ENCODE assay signal across 8 cellular contexts in genomic region chr4:186724861-186725419, GRCh38. TPM values are rescaled to one million over a fixed set of nuclear protein-coding genes. Genes with fewer than 3 reads are reported as not detected.
DNase-seq lines count a peak whose midpoint lies in the region; ATAC-seq and TF ChIP-seq lines count a peak whose summit lies in the region.

No MANE protein-coding gene starts in this region.

- TF ChIP-seq EP300 in transverse colon (IDR thresholded peaks at IDR 0.05; ENCODE audit: low read depth): no peak

- no peak for TF ChIP-seq CTCF in transverse colon (IDR thresholded peaks at IDR 0.05)

- H3K27ac ChIP-seq in transverse colon: peak overlapping the region; percentile 94 to 97 (median 96)

- H3K4me3 ChIP-seq in transverse colon: peak overlapping the region; percentile 69 to 96 (median 80)

- DNase-seq in activated T-cell treated with anti-CD3 and anti-CD28 coated beads, Interleukin-2, amount 50 U/mL, for 72 hours: no peak
- no peak for DNase-seq in activated T-cell treated with anti-CD3 and anti-CD28 coated beads, Interleukin-2, amount 50 U/mL, for 24 hours
- no peak for DNase-seq in activated T-helper 2 cell treated with anti-CD3 and anti-CD28 coated beads, Interferon-gamma antibody, Interleukin-2, Interleukin-4, amounts not matched to agents 10 μg/mL and 5 μg/mL and 100 μg/mL, durations not matched to agents 14 hours and 24 hours and 36 hours (ENCODE audit: low spot score)
- DNase-seq in kidney tubule cell (ENCODE audit: low spot score): peak; percentile 63
- no peak for DNase-seq in transverse colon
- no peak for DNase-seq in activated gamma-delta T cell (lab: John Stamatoyannopoulos, UW)

- no peak for TF ChIP-seq POLR2A in transverse colon (IDR thresholded peaks at IDR 0.05)

- peaks cover 13% of the 10 kb centered on the region for H3K27me3 ChIP-seq in transverse colon

- no peaks in the 10 kb centered on the region for H3K36me3 Mint-ChIP-seq in activated T-cell treated with anti-CD3 and anti-CD28 coated beads, Interleukin-2, amount 50 U/mL, for 72 hours (ENCODE audit: insufficient read depth in 2 of 2)
- no peaks in the 10 kb centered on the region for H3K36me3 Mint-ChIP-seq in activated T-cell treated with anti-CD3 and anti-CD28 coated beads, Interleukin-2, amount 50 U/mL, for 24 hours (ENCODE audit: low read depth)
- H3K36me3 Mint-ChIP-seq in activated T-helper 2 cell treated with anti-CD3 and anti-CD28 coated beads, Interferon-gamma antibody, Interleukin-2, Interleukin-4, amounts not matched to agents 10 μg/mL and 5 μg/mL and 100 μg/mL, durations not matched to agents 14 hours and 24 hours and 36 hours (ENCODE audit: low read depth): no peaks in the 10 kb centered on the region

- H3K4me3 Mint-ChIP-seq in activated T-cell treated with anti-CD3 and anti-CD28 coated beads, Interleukin-2, amount 50 U/mL, for 72 hours: peak overlapping the region; percentile 34 to 49
- H3K4me3 Mint-ChIP-seq in activated T-cell treated with anti-CD3 and anti-CD28 coated beads, Interleukin-2, amount 50 U/mL, for 24 hours: no peak overlapping the region
- peak overlapping the region; percentile 17 for H3K4me3 Mint-ChIP-seq in activated T-helper 2 cell treated with anti-CD3 and anti-CD28 coated beads, Interferon-gamma antibody, Interleukin-2, Interleukin-4, amounts not matched to agents 10 μg/mL and 5 μg/mL and 100 μg/mL, durations not matched to agents 14 hours and 24 hours and 36 hours (ENCODE audit: low read depth)

- intact Hi-C loops in activated T-helper 2 cell treated with anti-CD3 and anti-CD28 coated beads, Interferon-gamma antibody, Interleukin-2, Interleukin-4, amounts not matched to agents 10 μg/mL and 5 μg/mL and 100 μg/mL, durations not matched to agents 14 hours and 24 hours and 36 hours (cut with micrococcal nuclease): loop anchor here (5.0 kb wide), 1 partner anchor 1708 kb away; the partner anchor contains the start of gene HELT
- intact Hi-C loops in transverse colon (cut with DNase I; ENCODE audit: low total_unique reads): loop anchor here (5.0 kb wide), 1 partner anchor 48 kb away; no protein-coding TSS in a partner anchor

- whole genome bisulfite sequencing in transverse colon (ENCODE audit: low coverage in 1 of 2), 2 donors: 2 to 7% methylated on average over 7 to 18 of the region's 18 CpGs

- in situ Hi-C loops in transverse colon (cut with MboI; ENCODE audit: low pct_ligation_motif_present in 1 of 4, low pct_unique_long_range_greater_than_20kb in 1 of 4, low sequenced_read_pairs in 3 of 4): loop anchor here (25.0 kb wide), 1 partner anchor 212 kb away; no protein-coding TSS in a partner anchor

- H3K4me1 Mint-ChIP-seq in activated T-cell treated with anti-CD3 and anti-CD28 coated beads, Interleukin-2, amount 50 U/mL, for 72 hours (ENCODE audit: low read depth): peaks cover 12% of the 10 kb centered on the region
- H3K4me1 Mint-ChIP-seq in activated T-cell treated with anti-CD3 and anti-CD28 coated beads, Interleukin-2, amount 50 U/mL, for 24 hours (ENCODE audit: low read depth): peaks cover 21% of the 10 kb centered on the region
- no peaks in the 10 kb centered on the region for H3K4me1 Mint-ChIP-seq in activated T-helper 2 cell treated with anti-CD3 and anti-CD28 coated beads, Interferon-gamma antibody, Interleukin-2, Interleukin-4, amounts not matched to agents 10 μg/mL and 5 μg/mL and 100 μg/mL, durations not matched to agents 14 hours and 24 hours and 36 hours (ENCODE audit: low read depth)

- no peaks in the 10 kb centered on the region for H3K9me3 Mint-ChIP-seq in activated T-cell treated with anti-CD3 and anti-CD28 coated beads, Interleukin-2, amount 50 U/mL, for 72 hours
- peaks cover 5% of the 10 kb centered on the region for H3K9me3 Mint-ChIP-seq in activated T-cell treated with anti-CD3 and anti-CD28 coated beads, Interleukin-2, amount 50 U/mL, for 24 hours
- H3K9me3 Mint-ChIP-seq in activated T-helper 2 cell treated with anti-CD3 and anti-CD28 coated beads, Interferon-gamma antibody, Interleukin-2, Interleukin-4, amounts not matched to agents 10 μg/mL and 5 μg/mL and 100 μg/mL, durations not matched to agents 14 hours and 24 hours and 36 hours: peaks cover 4% of the 10 kb centered on the region

- H3K9me3 ChIP-seq in transverse colon: peaks cover 0 to 4% of the 10 kb centered on the region in 2 donors

- peaks cover 49% of the 10 kb centered on the region for H3K27me3 Mint-ChIP-seq in activated T-cell treated with anti-CD3 and anti-CD28 coated beads, Interleukin-2, amount 50 U/mL, for 72 hours (ENCODE audit: low read depth)
- H3K27me3 Mint-ChIP-seq in activated T-cell treated with anti-CD3 and anti-CD28 coated beads, Interleukin-2, amount 50 U/mL, for 24 hours: peaks cover 72% of the 10 kb centered on the region
- peaks cover 52% of the 10 kb centered on the region for H3K27me3 Mint-ChIP-seq in activated T-helper 2 cell treated with anti-CD3 and anti-CD28 coated beads, Interferon-gamma antibody, Interleukin-2, Interleukin-4, amounts not matched to agents 10 μg/mL and 5 μg/mL and 100 μg/mL, durations not matched to agents 14 hours and 24 hours and 36 hours (ENCODE audit: low read depth)

- H3K4me1 ChIP-seq in transverse colon: peaks cover 0 to 30% (median 12%) of the 10 kb centered on the region in 4 donors

- no peak for ATAC-seq in activated T-cell treated with anti-CD3 and anti-CD28 coated beads, Interleukin-2, amount 50 U/mL, for 72 hours (replicated peaks in 1 of 2)
- ATAC-seq in HG02642 (IDR thresholded peaks at IDR 0.05; ENCODE audit: poor library complexity, unreplicated experiment) (no peak), GM18502 (IDR thresholded peaks at IDR 0.05; ENCODE audit: poor library complexity, unreplicated experiment) (no peak)

- H3K36me3 ChIP-seq in transverse colon: no peaks in the 10 kb centered on the region

- no peak overlapping the region for H3K27ac Mint-ChIP-seq in activated T-cell treated with anti-CD3 and anti-CD28 coated beads, Interleukin-2, amount 50 U/mL, for 72 hours
- H3K27ac Mint-ChIP-seq in activated T-cell treated with anti-CD3 and anti-CD28 coated beads, Interleukin-2, amount 50 U/mL, for 24 hours: no peak overlapping the region
- H3K27ac Mint-ChIP-seq in activated T-helper 2 cell treated with anti-CD3 and anti-CD28 coated beads, Interferon-gamma antibody, Interleukin-2, Interleukin-4, amounts not matched to agents 10 μg/mL and 5 μg/mL and 100 μg/mL, durations not matched to agents 14 hours and 24 hours and 36 hours: no peak overlapping the region

RNA-seq across cellular contexts. Expression of gene FAT1, which starts 1.3 kb away (rescaled TPM):
- under 1 TPM; 0.07 to 0.36 TPM for total RNA-seq in activated T-cell treated with anti-CD3 and anti-CD28 coated beads, Interleukin-2, amount 50 U/mL, for 72 hours
- total RNA-seq in activated T-helper 2 cell treated with anti-CD3 and anti-CD28 coated beads, Interferon-gamma antibody, Interleukin-2, Interleukin-4, amounts not matched to agents 10 μg/mL and 5 μg/mL and 100 μg/mL, durations not matched to agents 14 hours and 24 hours and 36 hours: 0.05 TPM in 2 replicates
- 100 to 1,000 TPM; 321 to 477 (median 380) TPM for total RNA-seq in transverse colon

Comparison
In these comparisons a context has a peak if more than half of its experiments do, and no peak if none do; other contexts are left out.
1. RNA of gene FAT1, which starts 1.3 kb away (total RNA-seq): 321 to 477 TPM in transverse colon; 0.07 to 0.36 TPM in activated T-cell treated with anti-CD3 and anti-CD28 coated beads, Interleukin-2, amount 50 U/mL, for 72 hours and 0.05 TPM in activated T-helper 2 cell treated with anti-CD3 and anti-CD28 coated beads, Interferon-gamma antibody, Interleukin-2, Interleukin-4, amounts not matched to agents 10 μg/mL and 5 μg/mL and 100 μg/mL, durations not matched to agents 14 hours and 24 hours and 36 hours; every median in the first group is over 100 times any median in the second.